Comparison of ENCODE assay signal across 13 cellular contexts in the genomic region with DNA sequence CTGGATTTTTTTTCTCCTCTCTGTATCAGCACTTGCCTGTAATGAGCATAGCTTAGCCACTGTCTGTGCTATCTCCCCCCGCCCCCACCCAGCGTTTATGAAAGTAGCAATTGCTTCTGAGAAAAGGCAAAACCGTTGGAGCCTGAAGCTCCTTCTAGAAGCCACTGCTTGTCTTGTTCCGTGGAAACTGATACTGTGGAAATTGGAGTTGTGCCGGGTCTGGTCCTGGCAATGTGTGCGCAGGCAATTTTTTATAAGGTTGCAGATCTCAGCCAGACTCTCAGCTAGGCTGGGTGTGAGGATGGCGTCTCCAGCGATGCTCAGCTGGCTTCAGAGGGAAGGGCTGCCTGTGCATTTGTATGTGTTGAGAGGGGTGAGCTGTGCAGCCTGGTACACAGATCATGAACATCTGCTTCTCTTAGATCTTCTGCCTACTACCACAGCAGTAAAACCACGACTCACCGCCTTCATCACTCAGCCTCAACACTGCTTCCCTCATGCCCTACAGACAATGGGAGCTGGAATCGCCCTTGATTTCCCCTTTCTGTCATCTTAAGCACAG.
DNase-seq lines count a peak whose midpoint lies in the region; ATAC-seq and TF ChIP-seq lines count a peak whose summit lies in the region.
"Had no signal": no experiment of that assay in that cellular context is flagged by ENCODE, and none has a peak within 500 bp of the region (broad histone marks: within the 10 kb centered on the region; RNA-seq: fewer than 3 reads in every experiment).

No MANE protein-coding gene starts in this region.

- no peaks in the 10 kb centered on the region for H4K20me1 ChIP-seq in BLaER1 treated with 17β-estradiol and CSF1 and Interleukin-3, amounts not matched to agents 10 nM and 100 nM

- H3K4me1 ChIP-seq in BLaER1 treated with 17β-estradiol and CSF1 and Interleukin-3, amounts not matched to agents 10 nM and 100 nM = peaks cover 20 to 24% (median 23%) of the 10 kb centered on the region in 10 experiments
- H3K4me1 ChIP-seq in gastrocnemius medialis (no peaks in the 10 kb centered on the region), upper lobe of right lung (no peaks in the 10 kb centered on the region)
- H3K4me1 ChIP-seq: vagina had no signal

- in situ Hi-C loops in gastrocnemius medialis (cut with MboI; ENCODE audit: low sequenced_read_pairs in 4 of 4) = no loop called here

- H3K36me3 ChIP-seq in BLaER1 treated with 17β-estradiol and CSF1 and Interleukin-3, amounts not matched to agents 10 nM and 100 nM = no peaks in the 10 kb centered on the region
- H3K36me3 ChIP-seq in gastrocnemius medialis = no peaks in the 10 kb centered on the region
- H3K36me3 ChIP-seq in upper lobe of right lung = no peaks in the 10 kb centered on the region
- H3K36me3 ChIP-seq: vagina had no signal

- H3K9me3 ChIP-seq in BLaER1 treated with 17β-estradiol and CSF1 and Interleukin-3, amounts not matched to agents 10 nM and 100 nM (replicated peaks in 1 of 11) = peaks cover 15 to 35% (median 18%) of the 10 kb centered on the region in 11 experiments
- H3K9me3 ChIP-seq in gastrocnemius medialis (peaks cover 0 to 6% (median 0%) of the 10 kb centered on the region in 3 donors), upper lobe of right lung (no peaks in the 10 kb centered on the region)

- H3K27me3 ChIP-seq in BLaER1 treated with 17β-estradiol and CSF1 and Interleukin-3, amounts not matched to agents 10 nM and 100 nM = no peaks in the 10 kb centered on the region
- H3K27me3 ChIP-seq in gastrocnemius medialis (no peaks in the 10 kb centered on the region), upper lobe of right lung (no peaks in the 10 kb centered on the region)
- H3K27me3 ChIP-seq: vagina had no signal

- H3K27ac ChIP-seq in BLaER1 treated with 17β-estradiol and CSF1 and Interleukin-3, amounts not matched to agents 10 nM and 100 nM = peak overlapping the region in 3 of 11 experiments; percentile 0 to 6 (median 3); a peak in 2 of 22 replicates
- H3K27ac ChIP-seq in gastrocnemius medialis (no peak overlapping the region), upper lobe of right lung (no peak overlapping the region)
- H3K27ac ChIP-seq: vagina had no signal

- H3K4me2 ChIP-seq in BLaER1 treated with 17β-estradiol and CSF1 and Interleukin-3, amounts not matched to agents 10 nM and 100 nM = peak overlapping the region; percentile 4 to 58 (median 50)

- DNase-seq in NCI-H2227 (lab: John Stamatoyannopoulos, UW; ENCODE audit: unreplicated experiment) = peak; percentile 54
- peak; percentile 13 for DNase-seq in fibroblast of mammary gland (ENCODE audit: low read depth)
- no peak for DNase-seq in gastrocnemius medialis
- DNase-seq in COLO829 (ENCODE audit: low spot score) = no peak
- DNase-seq in upper lobe of right lung = no peak
- DNase-seq: activated naive CD4-positive, alpha-beta T cell treated with anti-CD3 and anti-CD28 coated beads, Interleukin-2, amount 10 ng/mL, durations not matched to agents 7 days and 5 days; midbrain; Right ventricle myocardium superior had no signal

- ATAC-seq in GM18505 (IDR thresholded peaks at IDR 0.05; ENCODE audit: unreplicated experiment) (peak; percentile 55), HG02798 (IDR thresholded peaks at IDR 0.05; ENCODE audit: poor library complexity, unreplicated experiment) (no peak), gastrocnemius medialis (no peak), upper lobe of right lung (no peak)
- ATAC-seq: sciatic nerve had no signal

- intact Hi-C loops in gastrocnemius medialis (cut with DNase I; ENCODE audit: low total_unique reads) (no loop called here), upper lobe of right lung (cut with DNase I) (no loop called here)

- H3K4me3 ChIP-seq in BLaER1 treated with 17β-estradiol and CSF1 and Interleukin-3, amounts not matched to agents 10 nM and 100 nM = no peak overlapping the region
- H3K4me3 ChIP-seq in fibroblast of mammary gland (ENCODE audit: control insufficient read depth, low read depth, low read length) (no peak overlapping the region), gastrocnemius medialis (no peak overlapping the region), upper lobe of right lung (no peak overlapping the region)
- H3K4me3 ChIP-seq: vagina had no signal

- TF ChIP-seq POLR2A in GM18505 (IDR thresholded peaks at IDR 0.05; ENCODE audit: borderline replicate concordance, extremely low read depth, insufficient read depth, insufficient read length) (no peak), gastrocnemius medialis (IDR thresholded peaks at IDR 0.05) (no peak)

- TF ChIP-seq CTCF in fibroblast of mammary gland (conservative IDR thresholded peaks at IDR 0.05; ENCODE audit: control insufficient read depth, insufficient read depth, low read depth, low read length) (no peak), gastrocnemius medialis (IDR thresholded peaks at IDR 0.05 in 4 of 5, conservative IDR thresholded peaks at IDR 0.05 in 1 of 5) (no peak), upper lobe of right lung (IDR thresholded peaks at IDR 0.05) (no peak)

- no peak overlapping the region for H3K9ac ChIP-seq in BLaER1 treated with 17β-estradiol and CSF1 and Interleukin-3, amounts not matched to agents 10 nM and 100 nM

Comparison
In these comparisons a context has a peak if more than half of its experiments do, and no peak if none do; other contexts are left out.
1. DNase-seq: peak in NCI-H2227 (single experiment) and fibroblast of mammary gland (single experiment); none in gastrocnemius medialis (0 of 2), COLO829 (single experiment) and upper lobe of right lung (single experiment).